ENCODE assay signal across 1 cellular context in the genomic region with DNA sequence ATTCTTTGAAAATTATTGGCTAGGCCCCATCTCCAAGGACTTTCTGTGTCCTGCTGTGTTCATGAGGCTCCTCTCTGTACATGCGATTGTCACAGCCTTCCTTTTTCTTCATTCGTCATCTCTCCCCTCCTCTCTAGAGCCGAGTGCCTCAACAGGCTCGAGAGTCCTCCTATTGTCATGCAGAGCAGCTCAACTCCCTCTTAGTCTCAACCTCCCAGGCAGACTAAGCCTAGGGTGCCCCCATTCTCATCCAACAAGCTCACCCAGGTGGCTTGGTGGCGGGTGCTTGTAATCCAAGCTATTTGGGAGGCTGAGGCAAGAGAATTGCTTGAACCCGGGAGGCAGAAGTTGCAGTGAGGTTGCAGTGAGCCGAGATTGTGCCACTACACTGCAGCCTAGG.
TF ChIP-seq lines count a peak whose summit lies in the region.

No MANE protein-coding gene starts in this region.

TF ChIP-seq in K562, 482 proteins besides CTCF, POLR2A, EP300 and RAD21 (continued from another document):
- TF ChIP-seq, protein P1, sequence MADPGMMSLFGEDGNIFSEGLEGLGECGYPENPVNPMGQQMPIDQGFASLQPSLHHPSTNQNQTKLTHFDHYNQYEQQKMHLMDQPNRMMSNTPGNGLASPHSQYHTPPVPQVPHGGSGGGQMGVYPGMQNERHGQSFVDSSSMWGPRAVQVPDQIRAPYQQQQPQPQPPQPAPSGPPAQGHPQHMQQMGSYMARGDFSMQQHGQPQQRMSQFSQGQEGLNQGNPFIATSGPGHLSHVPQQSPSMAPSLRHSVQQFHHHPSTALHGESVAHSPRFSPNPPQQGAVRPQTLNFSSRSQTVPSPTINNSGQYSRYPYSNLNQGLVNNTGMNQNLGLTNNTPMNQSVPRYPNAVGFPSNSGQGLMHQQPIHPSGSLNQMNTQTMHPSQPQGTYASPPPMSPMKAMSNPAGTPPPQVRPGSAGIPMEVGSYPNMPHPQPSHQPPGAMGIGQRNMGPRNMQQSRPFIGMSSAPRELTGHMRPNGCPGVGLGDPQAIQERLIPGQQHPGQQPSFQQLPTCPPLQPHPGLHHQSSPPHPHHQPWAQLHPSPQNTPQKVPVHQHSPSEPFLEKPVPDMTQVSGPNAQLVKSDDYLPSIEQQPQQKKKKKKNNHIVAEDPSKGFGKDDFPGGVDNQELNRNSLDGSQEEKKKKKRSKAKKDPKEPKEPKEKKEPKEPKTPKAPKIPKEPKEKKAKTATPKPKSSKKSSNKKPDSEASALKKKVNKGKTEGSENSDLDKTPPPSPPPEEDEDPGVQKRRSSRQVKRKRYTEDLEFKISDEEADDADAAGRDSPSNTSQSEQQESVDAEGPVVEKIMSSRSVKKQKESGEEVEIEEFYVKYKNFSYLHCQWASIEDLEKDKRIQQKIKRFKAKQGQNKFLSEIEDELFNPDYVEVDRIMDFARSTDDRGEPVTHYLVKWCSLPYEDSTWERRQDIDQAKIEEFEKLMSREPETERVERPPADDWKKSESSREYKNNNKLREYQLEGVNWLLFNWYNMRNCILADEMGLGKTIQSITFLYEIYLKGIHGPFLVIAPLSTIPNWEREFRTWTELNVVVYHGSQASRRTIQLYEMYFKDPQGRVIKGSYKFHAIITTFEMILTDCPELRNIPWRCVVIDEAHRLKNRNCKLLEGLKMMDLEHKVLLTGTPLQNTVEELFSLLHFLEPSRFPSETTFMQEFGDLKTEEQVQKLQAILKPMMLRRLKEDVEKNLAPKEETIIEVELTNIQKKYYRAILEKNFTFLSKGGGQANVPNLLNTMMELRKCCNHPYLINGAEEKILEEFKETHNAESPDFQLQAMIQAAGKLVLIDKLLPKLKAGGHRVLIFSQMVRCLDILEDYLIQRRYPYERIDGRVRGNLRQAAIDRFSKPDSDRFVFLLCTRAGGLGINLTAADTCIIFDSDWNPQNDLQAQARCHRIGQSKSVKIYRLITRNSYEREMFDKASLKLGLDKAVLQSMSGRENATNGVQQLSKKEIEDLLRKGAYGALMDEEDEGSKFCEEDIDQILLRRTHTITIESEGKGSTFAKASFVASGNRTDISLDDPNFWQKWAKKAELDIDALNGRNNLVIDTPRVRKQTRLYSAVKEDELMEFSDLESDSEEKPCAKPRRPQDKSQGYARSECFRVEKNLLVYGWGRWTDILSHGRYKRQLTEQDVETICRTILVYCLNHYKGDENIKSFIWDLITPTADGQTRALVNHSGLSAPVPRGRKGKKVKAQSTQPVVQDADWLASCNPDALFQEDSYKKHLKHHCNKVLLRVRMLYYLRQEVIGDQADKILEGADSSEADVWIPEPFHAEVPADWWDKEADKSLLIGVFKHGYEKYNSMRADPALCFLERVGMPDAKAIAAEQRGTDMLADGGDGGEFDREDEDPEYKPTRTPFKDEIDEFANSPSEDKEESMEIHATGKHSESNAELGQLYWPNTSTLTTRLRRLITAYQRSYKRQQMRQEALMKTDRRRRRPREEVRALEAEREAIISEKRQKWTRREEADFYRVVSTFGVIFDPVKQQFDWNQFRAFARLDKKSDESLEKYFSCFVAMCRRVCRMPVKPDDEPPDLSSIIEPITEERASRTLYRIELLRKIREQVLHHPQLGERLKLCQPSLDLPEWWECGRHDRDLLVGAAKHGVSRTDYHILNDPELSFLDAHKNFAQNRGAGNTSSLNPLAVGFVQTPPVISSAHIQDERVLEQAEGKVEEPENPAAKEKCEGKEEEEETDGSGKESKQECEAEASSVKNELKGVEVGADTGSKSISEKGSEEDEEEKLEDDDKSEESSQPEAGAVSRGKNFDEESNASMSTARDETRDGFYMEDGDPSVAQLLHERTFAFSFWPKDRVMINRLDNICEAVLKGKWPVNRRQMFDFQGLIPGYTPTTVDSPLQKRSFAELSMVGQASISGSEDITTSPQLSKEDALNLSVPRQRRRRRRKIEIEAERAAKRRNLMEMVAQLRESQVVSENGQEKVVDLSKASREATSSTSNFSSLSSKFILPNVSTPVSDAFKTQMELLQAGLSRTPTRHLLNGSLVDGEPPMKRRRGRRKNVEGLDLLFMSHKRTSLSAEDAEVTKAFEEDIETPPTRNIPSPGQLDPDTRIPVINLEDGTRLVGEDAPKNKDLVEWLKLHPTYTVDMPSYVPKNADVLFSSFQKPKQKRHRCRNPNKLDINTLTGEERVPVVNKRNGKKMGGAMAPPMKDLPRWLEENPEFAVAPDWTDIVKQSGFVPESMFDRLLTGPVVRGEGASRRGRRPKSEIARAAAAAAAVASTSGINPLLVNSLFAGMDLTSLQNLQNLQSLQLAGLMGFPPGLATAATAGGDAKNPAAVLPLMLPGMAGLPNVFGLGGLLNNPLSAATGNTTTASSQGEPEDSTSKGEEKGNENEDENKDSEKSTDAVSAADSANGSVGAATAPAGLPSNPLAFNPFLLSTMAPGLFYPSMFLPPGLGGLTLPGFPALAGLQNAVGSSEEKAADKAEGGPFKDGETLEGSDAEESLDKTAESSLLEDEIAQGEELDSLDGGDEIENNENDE (IDR thresholded peaks at IDR 0.05; ENCODE audit: low read depth, low read length): no peak
- TF ChIP-seq CBX3 (IDR thresholded peaks at IDR 0.05; ENCODE audit: borderline replicate concordance in 1 of 2, low read length in 2 of 2): no peak
- TF ChIP-seq, protein P2, sequence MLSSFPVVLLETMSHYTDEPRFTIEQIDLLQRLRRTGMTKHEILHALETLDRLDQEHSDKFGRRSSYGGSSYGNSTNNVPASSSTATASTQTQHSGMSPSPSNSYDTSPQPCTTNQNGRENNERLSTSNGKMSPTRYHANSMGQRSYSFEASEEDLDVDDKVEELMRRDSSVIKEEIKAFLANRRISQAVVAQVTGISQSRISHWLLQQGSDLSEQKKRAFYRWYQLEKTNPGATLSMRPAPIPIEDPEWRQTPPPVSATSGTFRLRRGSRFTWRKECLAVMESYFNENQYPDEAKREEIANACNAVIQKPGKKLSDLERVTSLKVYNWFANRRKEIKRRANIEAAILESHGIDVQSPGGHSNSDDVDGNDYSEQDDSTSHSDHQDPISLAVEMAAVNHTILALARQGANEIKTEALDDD (IDR thresholded peaks at IDR 0.05): no peak
- TF ChIP-seq SMARCC2 (IDR thresholded peaks at IDR 0.05; ENCODE audit: low read depth): no peak
- TF ChIP-seq, protein P3, sequence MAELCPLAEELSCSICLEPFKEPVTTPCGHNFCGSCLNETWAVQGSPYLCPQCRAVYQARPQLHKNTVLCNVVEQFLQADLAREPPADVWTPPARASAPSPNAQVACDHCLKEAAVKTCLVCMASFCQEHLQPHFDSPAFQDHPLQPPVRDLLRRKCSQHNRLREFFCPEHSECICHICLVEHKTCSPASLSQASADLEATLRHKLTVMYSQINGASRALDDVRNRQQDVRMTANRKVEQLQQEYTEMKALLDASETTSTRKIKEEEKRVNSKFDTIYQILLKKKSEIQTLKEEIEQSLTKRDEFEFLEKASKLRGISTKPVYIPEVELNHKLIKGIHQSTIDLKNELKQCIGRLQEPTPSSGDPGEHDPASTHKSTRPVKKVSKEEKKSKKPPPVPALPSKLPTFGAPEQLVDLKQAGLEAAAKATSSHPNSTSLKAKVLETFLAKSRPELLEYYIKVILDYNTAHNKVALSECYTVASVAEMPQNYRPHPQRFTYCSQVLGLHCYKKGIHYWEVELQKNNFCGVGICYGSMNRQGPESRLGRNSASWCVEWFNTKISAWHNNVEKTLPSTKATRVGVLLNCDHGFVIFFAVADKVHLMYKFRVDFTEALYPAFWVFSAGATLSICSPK (IDR thresholded peaks at IDR 0.05; ENCODE audit: borderline replicate concordance): no peak
- no peak for TF ChIP-seq NBN (IDR thresholded peaks at IDR 0.05; ENCODE audit: low read depth)
- no peak for TF ChIP-seq ZNF584 (CRISPR knock-in tag; IDR thresholded peaks at IDR 0.05; ENCODE audit: low read depth)
- TF ChIP-seq GABPA (tag; conservative IDR thresholded peaks at IDR 0.05; ENCODE audit: low read depth): no peak
